ENCODE assay signal across 10 cellular contexts in genomic region chr19:4077011-4077382, GRCh38. TPM values are rescaled to one million over a fixed set of nuclear protein-coding genes. Genes with fewer than 3 reads are reported as not detected.
DNase-seq lines count a peak whose midpoint lies in the region; ATAC-seq and TF ChIP-seq lines count a peak whose summit lies in the region.
"Had no signal": no experiment of that assay in that cellular context is flagged by ENCODE, and none has a peak within 500 bp of the region (broad histone marks: within the 10 kb centered on the region; RNA-seq: fewer than 3 reads in every experiment).

No MANE protein-coding gene starts in this region.

- no peak overlapping the region for H3K9ac ChIP-seq in mucosa of rectum (ENCODE audit: low read depth in 1 of 2, low read length in 2 of 2)

- H3K4me3 Mint-ChIP-seq in activated naive CD8-positive, alpha-beta T cell treated with anti-CD3 and anti-CD28 coated beads for 36 hours = peak overlapping the region; percentile 34

- ATAC-seq in heart left ventricle = peak in 2 of 4 donors; percentile 25 to 28
- peak in 1 of 2 donors; percentile 9 for ATAC-seq in upper lobe of left lung (ENCODE audit: low FRiP score in 2 of 2)

- TF ChIP-seq POLR2A in heart left ventricle (IDR thresholded peaks at IDR 0.05) = no peak
- no peak for TF ChIP-seq POLR2A in upper lobe of left lung (IDR thresholded peaks at IDR 0.05)
- no peak for TF ChIP-seq POLR2A in suprapubic skin (IDR thresholded peaks at IDR 0.05)

- intact Hi-C loops in heart left ventricle (cut with DNase I) = loop anchor here in 2 of 10 donors (5.0 to 10.0 kb wide), 2 partner anchors 45 to 48 kb away; partner anchors contain the start of gene MAP2K2 (in 2 of the 2)
- intact Hi-C loops in cardiac septum (cut with DNase I) = no loop called here
- intact Hi-C loops in tibial artery (cut with DNase I; ENCODE audit: low total_unique reads) = loop anchor here (5.0 kb wide), 1 partner anchor 565 kb away; no protein-coding TSS in a partner anchor

- TF ChIP-seq CTCF in heart left ventricle (IDR thresholded peaks at IDR 0.05) = no peak
- no peak for TF ChIP-seq CTCF in upper lobe of left lung (IDR thresholded peaks at IDR 0.05)
- no peak for TF ChIP-seq CTCF in tibial artery (IDR thresholded peaks at IDR 0.05)
- TF ChIP-seq CTCF in suprapubic skin (IDR thresholded peaks at IDR 0.05) = no peak

- H3K4me1 ChIP-seq in heart left ventricle (peaks cover 0 to 44% (median 14%) of the 10 kb centered on the region in 12 donors), mucosa of rectum (ENCODE audit: control insufficient read depth in 2 of 2, insufficient read depth in 2 of 2, low read length in 2 of 2) (peaks cover 9 to 21% of the 10 kb centered on the region in 2 donors), upper lobe of left lung (peaks cover 14 to 22% (median 16%) of the 10 kb centered on the region in 4 donors), tibial artery (peaks cover 0 to 11% (median 8%) of the 10 kb centered on the region in 4 donors), suprapubic skin (peaks cover 16% of the 10 kb centered on the region)

- WGBS in heart left ventricle, 4 donors = 61 to 76% (median 75%) methylated on average over 2 to 3 of the region's 3 CpGs
- WGBS in upper lobe of left lung, 2 donors = 77 to 78% methylated on average over 2 to 3 of the region's 3 CpGs
- WGBS in suprapubic skin = 100% methylated on average over 3 of the region's 3 CpGs

- H3K27ac ChIP-seq in heart left ventricle (peak overlapping the region in 10 of 12 donors; percentile 81 to 96 (median 90)), mucosa of rectum (ENCODE audit: low read depth in 2 of 2, low read length in 2 of 2) (peak overlapping the region; percentile 91 to 95), upper lobe of left lung (peak overlapping the region; percentile 80 to 94 (median 86)), tibial artery (peak overlapping the region in 1 of 2 donors; percentile 64), suprapubic skin (no peak overlapping the region)

- no peaks in the 10 kb centered on the region for H3K27me3 Mint-ChIP-seq in activated naive CD8-positive, alpha-beta T cell treated with anti-CD3 and anti-CD28 coated beads for 36 hours

- H3K27ac Mint-ChIP-seq in activated naive CD8-positive, alpha-beta T cell treated with anti-CD3 and anti-CD28 coated beads for 36 hours = peak overlapping the region; percentile 77

- peak in 2 of 5 donors; percentile 33 to 54 for DNase-seq in heart left ventricle
- DNase-seq in cardiac septum (ENCODE audit: low spot score) = no peak
- no peak for DNase-seq in activated naive CD8-positive, alpha-beta T cell treated with anti-CD3 and anti-CD28 coated beads for 36 hours
- peak in 1 of 2 donors; percentile 33 for DNase-seq in upper lobe of left lung
- DNase-seq in HCEC 1CT = no peak
- DNase-seq in tibial artery = no peak
- no peak for DNase-seq in suprapubic skin (ENCODE audit: low spot score in 2 of 2)
- DNase-seq: activated CD4-positive, alpha-beta T cell treated with anti-CD3 and anti-CD28 coated beads, Interleukin-2, amount 50 U/mL, for 4 hours; NCI-H2227 treated with DMSO at 0.1 percent for 48 hours had no signal

- H3K27me3 ChIP-seq in heart left ventricle (no peaks in the 10 kb centered on the region), mucosa of rectum (ENCODE audit: control insufficient read depth in 2 of 2, insufficient read depth in 2 of 2, low read length in 2 of 2) (no peaks in the 10 kb centered on the region), upper lobe of left lung (no peaks in the 10 kb centered on the region), tibial artery (peaks cover 0 to 8% of the 10 kb centered on the region in 2 donors), suprapubic skin (no peaks in the 10 kb centered on the region)

- TF ChIP-seq EP300 in upper lobe of left lung (IDR thresholded peaks at IDR 0.05) (no peak), suprapubic skin (IDR thresholded peaks at IDR 0.05) (no peak)

- no peaks in the 10 kb centered on the region for H3K36me3 Mint-ChIP-seq in activated naive CD8-positive, alpha-beta T cell treated with anti-CD3 and anti-CD28 coated beads for 36 hours

- no peaks in the 10 kb centered on the region for H3K9me3 Mint-ChIP-seq in activated naive CD8-positive, alpha-beta T cell treated with anti-CD3 and anti-CD28 coated beads for 36 hours

- H3K4me1 Mint-ChIP-seq in activated naive CD8-positive, alpha-beta T cell treated with anti-CD3 and anti-CD28 coated beads for 36 hours = peaks cover 27% of the 10 kb centered on the region

- H3K4me3 ChIP-seq in heart left ventricle (no peak overlapping the region), mucosa of rectum (ENCODE audit: low read length in 2 of 2) (no peak overlapping the region), upper lobe of left lung (no peak overlapping the region), tibial artery (no peak overlapping the region), suprapubic skin (no peak overlapping the region)

- H3K36me3 ChIP-seq in heart left ventricle (no peaks in the 10 kb centered on the region), mucosa of rectum (ENCODE audit: control insufficient read depth in 2 of 2, insufficient read depth in 2 of 2, low read length in 2 of 2) (no peaks in the 10 kb centered on the region), upper lobe of left lung (no peaks in the 10 kb centered on the region), tibial artery (no peaks in the 10 kb centered on the region), suprapubic skin (no peaks in the 10 kb centered on the region)

- H3K9me3 ChIP-seq in heart left ventricle = no peaks in the 10 kb centered on the region
- no peaks in the 10 kb centered on the region for H3K9me3 ChIP-seq in mucosa of rectum (ENCODE audit: control insufficient read depth in 2 of 2, low read length in 2 of 2)
- H3K9me3 ChIP-seq in upper lobe of left lung = no peaks in the 10 kb centered on the region
- no peaks in the 10 kb centered on the region for H3K9me3 ChIP-seq in tibial artery
- H3K9me3 ChIP-seq in suprapubic skin = no peaks in the 10 kb centered on the region

RNA-seq across cellular contexts. Expression of gene ZBTB7A, which starts 10.3 kb away (rescaled TPM):
- total RNA-seq in heart left ventricle (10 to 100 TPM; 22.8 to 65.0 (median 29.3) TPM), cardiac septum (29.9 TPM), upper lobe of left lung (100 to 1,000 TPM in 1 of 6 donors, 10 to 100 TPM in 5; 54.1 to 131 (median 72.6) TPM), suprapubic skin (10 to 100 TPM; 60.3 to 94.2 (median 77.4) TPM)
- polyA plus RNA-seq in heart left ventricle = 10 to 100 TPM; 14.6 to 14.7 TPM
- 10 to 100 TPM; 34.9 to 35.9 TPM for total RNA-seq in activated naive CD8-positive, alpha-beta T cell treated with anti-CD3 and anti-CD28 coated beads for 36 hours

RNA-seq across cellular contexts. Expression of gene MAP2K2, which starts 46.9 kb away (rescaled TPM):
- total RNA-seq in heart left ventricle = 100 to 1,000 TPM in 7 of 9 donors, 10 to 100 TPM in 2; 95.3 to 154 (median 108) TPM
- polyA plus RNA-seq in heart left ventricle = 100 to 1,000 TPM; 131 to 204 TPM
- 107 TPM for total RNA-seq in cardiac septum
- 100 to 1,000 TPM; 120 to 121 TPM for total RNA-seq in activated naive CD8-positive, alpha-beta T cell treated with anti-CD3 and anti-CD28 coated beads for 36 hours
- total RNA-seq in upper lobe of left lung = 100 to 1,000 TPM in 5 of 6 donors, 10 to 100 TPM in 1; 86.8 to 170 (median 134) TPM
- total RNA-seq in suprapubic skin = 100 to 1,000 TPM in 1 of 4 donors, 10 to 100 TPM in 3; 88.0 to 103 (median 95.0) TPM
